Comparison of ENCODE assay signal across 12 cellular contexts in genomic region chr10:73742454-73742734, GRCh38. TPM values are rescaled to one million over a fixed set of nuclear protein-coding genes. Genes with fewer than 3 reads are reported as not detected.
DNase-seq lines count a peak whose midpoint lies in the region; ATAC-seq and TF ChIP-seq lines count a peak whose summit lies in the region.
"Had no signal": no experiment of that assay in that cellular context is flagged by ENCODE, and none has a peak within 500 bp of the region (broad histone marks: within the 10 kb centered on the region; RNA-seq: fewer than 3 reads in every experiment).

No MANE protein-coding gene starts in this region.

- H2AFZ ChIP-seq in OCI-LY7 (ENCODE audit: low read length): no peak overlapping the region

- H3K9me3 Mint-ChIP-seq in dendritic cell treated with granulocyte-macrophage colony-stimulating factor and Interleukin-4, amounts not matched to agents 40 ng/mL and 50 ng/mL, for 4 days: no peaks in the 10 kb centered on the region
- H3K9me3 Mint-ChIP-seq in neural crest cell: no peaks in the 10 kb centered on the region

- BruUV-seq in OCI-LY7 (replicated peaks; lab: Mats Ljungman, UMichigan): no TSS peak

- POLR2A ChIA-PET in OCI-LY7 (lab: Charles Lee): interaction anchor here (0.9 to 2.9 kb wide), 3 partner anchors 12 to 522 kb away, joined by 4 to 15 read pairs (median 5); no protein-coding TSS in a partner anchor

- peaks cover 59% of the 10 kb centered on the region for H3K36me3 Mint-ChIP-seq in dendritic cell treated with granulocyte-macrophage colony-stimulating factor and Interleukin-4, amounts not matched to agents 40 ng/mL and 50 ng/mL, for 4 days (ENCODE audit: low read depth)
- no peaks in the 10 kb centered on the region for H3K36me3 Mint-ChIP-seq in neural crest cell (ENCODE audit: low read depth)

- no peaks in the 10 kb centered on the region for H3K9me3 ChIP-seq in OCI-LY7 (ENCODE audit: low read length)
- H3K9me3 ChIP-seq: SJSA1, testis had no signal

- H4K20me1 ChIP-seq in OCI-LY7 (ENCODE audit: insufficient read depth, low read length): no peaks in the 10 kb centered on the region; the same call in 1 of the 2 replicates

- no peak overlapping the region for H3K4me3 ChIP-seq in OCI-LY7 (ENCODE audit: low read depth, low read length, poor library complexity, severe bottlenecking)
- H3K4me3 ChIP-seq: SJSA1, testis had no signal

- peaks cover 33% of the 10 kb centered on the region for H3K36me3 ChIP-seq in OCI-LY7 (ENCODE audit: insufficient read depth, low read length)

- ATAC-seq in GM19463 (IDR thresholded peaks at IDR 0.05; ENCODE audit: unreplicated experiment) (no peak), GM18907 (IDR thresholded peaks at IDR 0.05; ENCODE audit: unreplicated experiment) (no peak)

- H3K79me2 ChIP-seq in OCI-LY7 (ENCODE audit: insufficient read depth, low read depth, low read length): peaks cover 39% of the 10 kb centered on the region

- H3K27ac Mint-ChIP-seq in dendritic cell treated with granulocyte-macrophage colony-stimulating factor and Interleukin-4, amounts not matched to agents 40 ng/mL and 50 ng/mL, for 4 days: peak overlapping the region; percentile 100
- peak overlapping the region; percentile 100 for H3K27ac Mint-ChIP-seq in neural crest cell (ENCODE audit: unreplicated experiment)

- CTCF ChIA-PET in OCI-LY7 (lab: Charles Lee; ENCODE audit: unreplicated experiment): interaction anchor here (0.5 kb wide), 1 partner anchor 39 kb away, joined by 3 read pairs; the partner anchor contains the start of gene CHCHD1

- TF ChIP-seq CTCF in OCI-LY7 (conservative IDR thresholded peaks at IDR 0.05; ENCODE audit: low read length) (no peak), neural crest cell (conservative IDR thresholded peaks at IDR 0.05) (no peak)

- H3K27me3 Mint-ChIP-seq in dendritic cell treated with granulocyte-macrophage colony-stimulating factor and Interleukin-4, amounts not matched to agents 40 ng/mL and 50 ng/mL, for 4 days: no peaks in the 10 kb centered on the region
- no peaks in the 10 kb centered on the region for H3K27me3 Mint-ChIP-seq in neural crest cell (ENCODE audit: low read depth)

- no peaks in the 10 kb centered on the region for H3K9me2 ChIP-seq in OCI-LY7 (ENCODE audit: insufficient read depth, low read length)

- intact Hi-C loops in OCI-LY7 (cut with micrococcal nuclease; ENCODE audit: unreplicated experiment): loop anchor here (2.0 kb wide), 1 partner anchor 68 kb away; the partner anchor contains the start of gene NDST2
- intact Hi-C loops in dendritic cell treated with granulocyte-macrophage colony-stimulating factor and Interleukin-4, amounts not matched to agents 40 ng/mL and 50 ng/mL, for 4 days (cut with micrococcal nuclease): no loop called here

- no peak overlapping the region for H3K4me3 Mint-ChIP-seq in dendritic cell treated with granulocyte-macrophage colony-stimulating factor and Interleukin-4, amounts not matched to agents 40 ng/mL and 50 ng/mL, for 4 days
- H3K4me3 Mint-ChIP-seq in neural crest cell: peak overlapping the region; percentile 99

- H3K4me1 ChIP-seq in OCI-LY7 (ENCODE audit: insufficient read depth, low read length, poor library complexity, severe bottlenecking): peaks cover 23% of the 10 kb centered on the region

- H3K4me2 ChIP-seq in OCI-LY7 (ENCODE audit: low read length): peak overlapping the region; percentile 96; the same call in 1 of the 2 replicates

- H3K4me1 Mint-ChIP-seq in dendritic cell treated with granulocyte-macrophage colony-stimulating factor and Interleukin-4, amounts not matched to agents 40 ng/mL and 50 ng/mL, for 4 days (ENCODE audit: low read depth): peaks cover 17% of the 10 kb centered on the region
- peaks cover 34% of the 10 kb centered on the region for H3K4me1 Mint-ChIP-seq in neural crest cell

- H3K27ac ChIP-seq in OCI-LY7 (ENCODE audit: low read depth, low read length, poor library complexity, severe bottlenecking): no peak overlapping the region

- DNase-seq in ELF-1 (ENCODE audit: low read depth, low spot score) (peak; percentile 26), OCI-LY7 (ENCODE audit: low spot score) (no peak), neural crest cell (ENCODE audit: low read depth, low spot score) (no peak), UCSD-AML1 (lab: John Stamatoyannopoulos, UW; ENCODE audit: unreplicated experiment) (no peak)
- DNase-seq: activated CD4-positive, alpha-beta T cell treated with anti-CD3 and anti-CD28 coated beads for 1 hour; activated naive CD4-positive, alpha-beta T cell treated with Interleukin-2 at 50 U/mL for 16 hours; NCI-H774; testis had no signal

RNA-seq across cellular contexts. Expression of gene SEC24C, which starts 1.8 kb away (rescaled TPM):
- total RNA-seq in OCI-LY7 (2014; rRNA removed; shearing (Covaris generic)): 51.9 and 53.6 TPM in 2 replicates
- total RNA-seq in OCI-LY7 (2022): 82.0 and 87.1 TPM in 2 replicates
- 81.4 and 85.9 TPM in 2 replicates for total RNA-seq in neural crest cell

RNA-seq across cellular contexts. Expression of gene CHCHD1, which starts 39.5 kb away (rescaled TPM):
- 55.6 and 64.8 TPM in 2 replicates for total RNA-seq in OCI-LY7 (2014; rRNA removed; shearing (Covaris generic))
- total RNA-seq in OCI-LY7 (2022): 33.6 and 36.6 TPM in 2 replicates
- total RNA-seq in neural crest cell: 34.8 and 38.9 TPM in 2 replicates

RNA-seq across cellular contexts. Expression of gene ZSWIM8, which starts 43.0 kb away (rescaled TPM):
- 22.0 and 22.6 TPM in 2 replicates for total RNA-seq in OCI-LY7 (2014; rRNA removed; shearing (Covaris generic))
- total RNA-seq in OCI-LY7 (2022) (52.6 and 59.5 TPM in 2 replicates), neural crest cell (74.9 and 75.7 TPM in 2 replicates)

RNA-seq across cellular contexts. Expression of gene AGAP5, which starts 44.5 kb away (rescaled TPM):
- 4.6 and 7.2 TPM in 2 replicates for total RNA-seq in OCI-LY7 (2014; rRNA removed; shearing (Covaris generic))
- total RNA-seq in OCI-LY7 (2022) (9.9 and 10.7 TPM in 2 replicates), neural crest cell (8.8 TPM in 2 replicates)
